ENCODE assay signal across 18 cellular contexts in genomic region chr10:47301833-47302232, GRCh38. TPM values are rescaled to one million over a fixed set of nuclear protein-coding genes. Genes with fewer than 3 reads are reported as not detected.
A peak's percentile ranks its signal among the peaks of the same experiment; 100 is the strongest.
DNase-seq lines count a peak whose midpoint lies in the region; ATAC-seq and TF ChIP-seq lines count a peak whose summit lies in the region.
"Had no signal": no experiment of that assay in that cellular context is flagged by ENCODE, and none has a peak within 500 bp of the region (broad histone marks: within the 10 kb centered on the region; RNA-seq: fewer than 3 reads in every experiment).

No MANE protein-coding gene starts in this region.

- intact Hi-C loops in esophagus muscularis mucosa (cut with DNase I), result no loop called here

- H3K4me3 ChIP-seq in esophagus muscularis mucosa, result peak overlapping the region; percentile 52 to 62 (median 55)
- H3K4me3 ChIP-seq: K562 had no signal

- peaks cover 38% of the 10 kb centered on the region for H3K4me1 Mint-ChIP-seq in activated naive CD8-positive, alpha-beta T cell (ENCODE audit: low read depth)
- H3K4me1 Mint-ChIP-seq in activated naive CD8-positive, alpha-beta T cell treated with anti-CD3 and anti-CD28 coated beads, Interleukin-2, amount 50 U/mL, for 24 hours, result peaks cover 15% of the 10 kb centered on the region
- H3K4me1 Mint-ChIP-seq in neural crest cell (peaks cover 44% of the 10 kb centered on the region), T-helper 17 cell (peaks cover 20% of the 10 kb centered on the region)

- peaks cover 0 to 51% (median 10%) of the 10 kb centered on the region in 4 donors for H3K27me3 ChIP-seq in esophagus muscularis mucosa

- H3K9me3 ChIP-seq in esophagus muscularis mucosa, result no peaks in the 10 kb centered on the region
- no peaks in the 10 kb centered on the region for H3K9me3 ChIP-seq in T-helper 17 cell (ENCODE audit: control insufficient read depth, low read length, poor library complexity, severe bottlenecking)

- peaks cover 4 to 32% (median 21%) of the 10 kb centered on the region in 4 donors for H3K4me1 ChIP-seq in esophagus muscularis mucosa

- H3K27me3 Mint-ChIP-seq in activated naive CD8-positive, alpha-beta T cell, result peaks cover 5% of the 10 kb centered on the region
- peaks cover 22% of the 10 kb centered on the region for H3K27me3 Mint-ChIP-seq in activated naive CD8-positive, alpha-beta T cell treated with anti-CD3 and anti-CD28 coated beads, Interleukin-2, amount 50 U/mL, for 24 hours
- H3K27me3 Mint-ChIP-seq in neural crest cell (ENCODE audit: low read depth), result peaks cover 41% of the 10 kb centered on the region
- peaks cover 25% of the 10 kb centered on the region for H3K27me3 Mint-ChIP-seq in T-helper 17 cell

- TF ChIP-seq EP300 in esophagus muscularis mucosa (IDR thresholded peaks at IDR 0.05), result no peak

- no peaks in the 10 kb centered on the region for H3K36me3 ChIP-seq in esophagus muscularis mucosa

- H3K4me3 Mint-ChIP-seq in activated naive CD8-positive, alpha-beta T cell, result peak overlapping the region; percentile 57
- no peak overlapping the region for H3K4me3 Mint-ChIP-seq in activated naive CD8-positive, alpha-beta T cell treated with anti-CD3 and anti-CD28 coated beads, Interleukin-2, amount 50 U/mL, for 24 hours
- H3K4me3 Mint-ChIP-seq in neural crest cell (peak overlapping the region; percentile 21), T-helper 17 cell (no peak overlapping the region)

- no peak overlapping the region for H3K27ac ChIP-seq in esophagus muscularis mucosa (replicated peaks in 1 of 4)

- no peak for DNase-seq in activated naive CD8-positive, alpha-beta T cell treated with anti-CD3 and anti-CD28 coated beads, Interleukin-2, amount 50 U/mL, for 24 hours
- no peak for DNase-seq in esophagus muscularis mucosa (ENCODE audit: extremely low spot score)
- DNase-seq in neural crest cell (ENCODE audit: low read depth, low spot score), result no peak
- DNase-seq in activated CD4-positive, alpha-beta T cell treated with anti-CD3 and anti-CD28 coated beads, Interleukin-2, amount 50 U/mL, for 1 hour, result no peak
- DNase-seq in T-helper 17 cell, result no peak
- DNase-seq: DND-41, GOT3, MV-4-11, NCI-H1417, NCI-H1930, NCI-H2171, NCI-H446, NCI-H69 had no signal

- H3K9me3 Mint-ChIP-seq in activated naive CD8-positive, alpha-beta T cell (ENCODE audit: low read depth), result no peaks in the 10 kb centered on the region
- no peaks in the 10 kb centered on the region for H3K9me3 Mint-ChIP-seq in activated naive CD8-positive, alpha-beta T cell treated with anti-CD3 and anti-CD28 coated beads, Interleukin-2, amount 50 U/mL, for 24 hours
- no peaks in the 10 kb centered on the region for H3K9me3 Mint-ChIP-seq in neural crest cell

- no peak for TF ChIP-seq CTCF in esophagus muscularis mucosa (IDR thresholded peaks at IDR 0.05)
- TF ChIP-seq CTCF in neural crest cell (conservative IDR thresholded peaks at IDR 0.05), result no peak

- 74% methylated on average over 2 of the region's 2 CpGs for WGBS in esophagus muscularis mucosa

- TF ChIP-seq POLR2A in esophagus muscularis mucosa (IDR thresholded peaks at IDR 0.05; ENCODE audit: low read depth), result no peak

- H3K36me3 Mint-ChIP-seq in activated naive CD8-positive, alpha-beta T cell, result no peaks in the 10 kb centered on the region
- no peaks in the 10 kb centered on the region for H3K36me3 Mint-ChIP-seq in activated naive CD8-positive, alpha-beta T cell treated with anti-CD3 and anti-CD28 coated beads, Interleukin-2, amount 50 U/mL, for 24 hours (ENCODE audit: low read depth)
- no peaks in the 10 kb centered on the region for H3K36me3 Mint-ChIP-seq in neural crest cell (ENCODE audit: low read depth)
- H3K36me3 Mint-ChIP-seq in T-helper 17 cell (ENCODE audit: low read depth), result peaks cover 4% of the 10 kb centered on the region

- no peak overlapping the region for H3K27ac Mint-ChIP-seq in activated naive CD8-positive, alpha-beta T cell
- H3K27ac Mint-ChIP-seq in activated naive CD8-positive, alpha-beta T cell treated with anti-CD3 and anti-CD28 coated beads, Interleukin-2, amount 50 U/mL, for 24 hours, result no peak overlapping the region
- H3K27ac Mint-ChIP-seq in neural crest cell (ENCODE audit: unreplicated experiment), result no peak overlapping the region
- H3K27ac Mint-ChIP-seq in T-helper 17 cell, result no peak overlapping the region

- ATAC-seq in activated naive CD8-positive, alpha-beta T cell treated with anti-CD3 and anti-CD28 coated beads, Interleukin-2, amount 50 U/mL, for 24 hours, result no peak
- ATAC-seq in GM19397 (IDR thresholded peaks at IDR 0.05; ENCODE audit: unreplicated experiment), result no peak
- ATAC-seq in HG02759 (IDR thresholded peaks at IDR 0.05; ENCODE audit: unreplicated experiment), result no peak
- no peak for ATAC-seq in T-helper 17 cell
- ATAC-seq: K562 had no signal

RNA-seq across cellular contexts. Expression of gene GDF10, which starts 1.8 kb away (rescaled TPM):
- 10 to 100 TPM in 3 of 4 donors, 1 to 10 TPM in 1; 5.6 to 33.3 (median 29.5) TPM for total RNA-seq in esophagus muscularis mucosa
- total RNA-seq in neural crest cell, result 2.9 and 3.2 TPM in 2 replicates
- total RNA-seq in T-helper 17 cell, result under 1 TPM in 1 of 2 donors, not detected in 1; 0.17 TPM
- total RNA-seq: A172 had no signal

RNA-seq across cellular contexts. Expression of gene GDF2, which starts 20.4 kb away (rescaled TPM):
- not detected for total RNA-seq in esophagus muscularis mucosa
- not detected in 2 replicates for total RNA-seq in neural crest cell
- not detected for total RNA-seq in T-helper 17 cell
- total RNA-seq: A172 had no signal

RNA-seq across cellular contexts. Expression of gene RBP3, which starts 46.3 kb away (rescaled TPM):
- total RNA-seq in esophagus muscularis mucosa (under 1 TPM in 2 of 4 donors, not detected in 2; under 0.01 to 0.06 TPM), neural crest cell (not detected in 2 replicates), T-helper 17 cell (not detected)
- total RNA-seq: A172, K562 had no signal

Comparison
In these comparisons a context has a peak if more than half of its experiments do, and no peak if none do; other contexts are left out.
1. H3K4me3 Mint-ChIP-seq: peak in activated naive CD8-positive, alpha-beta T cell (single experiment) and neural crest cell (single experiment); none in activated naive CD8-positive, alpha-beta T cell treated with anti-CD3 and anti-CD28 coated beads, Interleukin-2, amount 50 U/mL, for 24 hours (single experiment) and T-helper 17 cell (single experiment).